ENCODE assay signal across 14 cellular contexts in genomic region chr6:8329592-8329991, GRCh38.
"Had no signal": no experiment of that assay in that cellular context is flagged by ENCODE, and none has a peak within 500 bp of the region (broad histone marks: within the 10 kb centered on the region; RNA-seq: fewer than 3 reads in every experiment).

No MANE protein-coding gene starts in this region.

- ATAC-seq: activated CD4-positive, CD25-positive, alpha-beta regulatory T cell treated with anti-CD3 and anti-CD28 coated beads, Interleukin-2, amount 50 U/mL, for 24 hours; naive thymus-derived CD8-positive, alpha-beta T cell; psoas muscle; right lobe of liver; stimulated activated memory B cell treated with anti-CD40 and anti-IgM and Interleukin-4, amounts not matched to agents 10 μg/mL and 1 μg/mL and 100 μg/mL, for 72 hours had no signal

- DNase-seq: activated effector memory CD4-positive, alpha-beta T cell treated with Interleukin-2 at 50 U/mL for 16 hours; activated T-cell treated with anti-CD3 and anti-CD28 coated beads, Interleukin-2, amount 50 U/mL, for 1 hour; cerebellar nuclear complex; dermis blood vessel endothelial cell; endodermal cell; erythroblast; hippocampal formation; naive thymus-derived CD8-positive, alpha-beta T cell; psoas muscle; right lobe of liver; tibial artery; uterus had no signal
